In the genomic region with DNA sequence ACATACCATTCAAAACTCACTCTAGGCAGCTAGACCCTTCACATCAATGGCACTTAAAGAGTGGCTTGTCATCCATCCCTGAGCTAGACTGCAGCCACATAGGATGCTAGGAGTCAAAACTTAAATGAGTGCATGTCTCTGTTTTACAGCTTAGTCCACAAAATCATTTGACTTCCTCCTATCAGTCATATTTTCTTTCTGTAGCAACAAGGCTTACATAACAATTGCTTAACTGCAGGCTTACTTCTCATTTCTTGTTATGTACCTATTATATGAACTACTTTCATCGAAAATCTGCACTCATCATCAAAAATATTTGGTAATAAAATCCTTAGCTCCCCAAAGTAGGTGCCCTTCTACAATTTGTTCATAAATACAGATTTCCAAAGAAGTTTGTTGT, we compare ENCODE assay signal across 13 cellular contexts. TPM values are rescaled to one million over a fixed set of nuclear protein-coding genes. Genes with fewer than 3 reads are reported as not detected.
DNase-seq lines count a peak whose midpoint lies in the region; ATAC-seq, FAIRE-seq and TF ChIP-seq lines count a peak whose summit lies in the region.
"Had no signal": no experiment of that assay in that cellular context is flagged by ENCODE, and none has a peak within 500 bp of the region (broad histone marks: within the 10 kb centered on the region; RNA-seq: fewer than 3 reads in every experiment).

No MANE protein-coding gene starts in this region.

- no peak overlapping the region for H3K27ac ChIP-seq in OCI-LY3 (ENCODE audit: low read length)

- H2AFZ ChIP-seq in OCI-LY3 (ENCODE audit: low read depth, low read length), result no peak overlapping the region

- no peaks in the 10 kb centered on the region for H4K20me1 ChIP-seq in OCI-LY3 (ENCODE audit: insufficient read depth, low read length)

- H3K27me3 Mint-ChIP-seq in endothelial cell (ENCODE audit: unreplicated experiment), result peaks cover 2% of the 10 kb centered on the region

- H3K36me3 ChIP-seq in OCI-LY3 (replicated peaks; ENCODE audit: low read depth, low read length), result no peaks in the 10 kb centered on the region
- no peaks in the 10 kb centered on the region for H3K36me3 ChIP-seq in mucosa of descending colon (ENCODE audit: low read depth)

- intact Hi-C loops in mucosa of descending colon (cut with DNase I, micrococcal nuclease), result no loop called here

- H3K4me1 Mint-ChIP-seq in endothelial cell (ENCODE audit: unreplicated experiment), result peaks cover 71% of the 10 kb centered on the region

- TF ChIP-seq CTCF in OCI-LY3 (IDR thresholded peaks at IDR 0.05; ENCODE audit: low read depth, low read length), result no peak
- TF ChIP-seq CTCF in endothelial cell (IDR thresholded peaks at IDR 0.05; ENCODE audit: unreplicated experiment), result no peak
- no peak for TF ChIP-seq CTCF in mucosa of descending colon (IDR thresholded peaks at IDR 0.05)

- H3K9ac ChIP-seq in OCI-LY3 (ENCODE audit: low read length), result no peak overlapping the region

- no peaks in the 10 kb centered on the region for H3K9me3 Mint-ChIP-seq in endothelial cell (ENCODE audit: unreplicated experiment)

- H3K4me3 Mint-ChIP-seq in endothelial cell (ENCODE audit: unreplicated experiment), result no peak overlapping the region

- H3K27me3 ChIP-seq in OCI-LY3 (ENCODE audit: low read depth, low read length), result peaks cover 7% of the 10 kb centered on the region; the same call in 1 of the 2 replicates

- DNase-seq in endothelial cell (ENCODE audit: low spot score) (peak; percentile 9), mucosa of descending colon (no peak), urothelium cell line (ENCODE audit: low spot score) (no peak), epidermal melanocyte (ENCODE audit: insufficient read length, low spot score) (no peak)
- no peak for DNase-seq in activated effector memory CD4-positive, alpha-beta T cell treated with Interleukin-2 at 50 U/mL for 16 hours
- DNase-seq: amygdala, NCI-H526 treated with DMSO at 0.1 percent for 48 hours had no signal

- H3K4me1 ChIP-seq in OCI-LY3 (ENCODE audit: low read length) (peaks cover 26% of the 10 kb centered on the region), mucosa of descending colon (ENCODE audit: low read depth) (no peaks in the 10 kb centered on the region)

- H3K79me2 ChIP-seq in OCI-LY3 (ENCODE audit: low read length), result no peaks in the 10 kb centered on the region

- H3K4me2 ChIP-seq in OCI-LY3 (ENCODE audit: low read length), result peak overlapping the region; percentile 24; the same call in 1 of the 2 replicates

- H3K9me3 ChIP-seq in OCI-LY3 (ENCODE audit: insufficient read depth, low read length) (no peaks in the 10 kb centered on the region), mucosa of descending colon (no peaks in the 10 kb centered on the region)

- peak; percentile 46 for FAIRE-seq in urothelium cell line (lab: Jason Lieb, UNC)
- FAIRE-seq: endometrium, GM12878 had no signal

- peak; percentile 45 for ATAC-seq in mucosa of descending colon
- ATAC-seq in GM18907 (IDR thresholded peaks at IDR 0.05; ENCODE audit: unreplicated experiment), result no peak
- ATAC-seq: GM12878 had no signal

- H3K4me3 ChIP-seq in OCI-LY3 (ENCODE audit: low read length), result no peak overlapping the region
- H3K4me3 ChIP-seq in mucosa of descending colon, result no peak overlapping the region
- H3K4me3 ChIP-seq: GM12878 had no signal

- H3K27ac Mint-ChIP-seq in endothelial cell (ENCODE audit: unreplicated experiment), result peak overlapping the region; percentile 99

- H3K36me3 Mint-ChIP-seq in endothelial cell (ENCODE audit: low read depth, unreplicated experiment), result peaks cover 41% of the 10 kb centered on the region

RNA-seq across cellular contexts. Expression of a gene that starts 30.2 kb away (rescaled TPM):
- total RNA-seq in endothelial cell (ENCODE audit: unreplicated experiment) (29.3 TPM), mucosa of descending colon (1 to 10 TPM in 2 of 3 donors, under 1 TPM in 1; 0.67 to 2.8 (median 1.2) TPM)
- total RNA-seq: GM12878; T-helper 1 cell treated with Interleukin-12 subunit alpha and Interleukin-12 subunit beta and Interleukin-4 antibody, amounts not matched to agents 30 ng/mL and 1 ng/mL, for 36 hours had no signal

RNA-seq across cellular contexts. Expression of a gene that starts 38.2 kb away (rescaled TPM):
- total RNA-seq in endothelial cell (ENCODE audit: unreplicated experiment) (not detected), mucosa of descending colon (under 1 TPM in 2 of 3 donors, not detected in 1; 0.39 to 0.47 TPM)
- total RNA-seq: GM12878; pulmonary artery endothelial cell; T-helper 1 cell treated with Interleukin-12 subunit alpha and Interleukin-12 subunit beta and Interleukin-4 antibody, amounts not matched to agents 30 ng/mL and 1 ng/mL, for 36 hours had no signal

RNA-seq across cellular contexts. Expression of a gene that starts 58.2 kb away (rescaled TPM):
- total RNA-seq in endothelial cell (ENCODE audit: unreplicated experiment), result not detected
- total RNA-seq in mucosa of descending colon, result not detected
- total RNA-seq: GM12878 had no signal
